In genomic region chr11:85840932-85841331, GRCh38 we compare ENCODE assay signal across 6 cellular contexts. TPM values are rescaled to one million over a fixed set of nuclear protein-coding genes. Genes with fewer than 3 reads are reported as not detected.
"Had no signal": no experiment of that assay in that cellular context is flagged by ENCODE, and none has a peak within 500 bp of the region (broad histone marks: within the 10 kb centered on the region; RNA-seq: fewer than 3 reads in every experiment).

No MANE protein-coding gene starts in this region.

RNA-seq across cellular contexts. Expression of gene CCDC83, which starts 14.3 kb away (rescaled TPM):
- polyA plus RNA-seq: hepatocyte, immature natural killer cell, keratinocyte, liver, lung, mammary epithelial cell had no signal
